In the genomic region with DNA sequence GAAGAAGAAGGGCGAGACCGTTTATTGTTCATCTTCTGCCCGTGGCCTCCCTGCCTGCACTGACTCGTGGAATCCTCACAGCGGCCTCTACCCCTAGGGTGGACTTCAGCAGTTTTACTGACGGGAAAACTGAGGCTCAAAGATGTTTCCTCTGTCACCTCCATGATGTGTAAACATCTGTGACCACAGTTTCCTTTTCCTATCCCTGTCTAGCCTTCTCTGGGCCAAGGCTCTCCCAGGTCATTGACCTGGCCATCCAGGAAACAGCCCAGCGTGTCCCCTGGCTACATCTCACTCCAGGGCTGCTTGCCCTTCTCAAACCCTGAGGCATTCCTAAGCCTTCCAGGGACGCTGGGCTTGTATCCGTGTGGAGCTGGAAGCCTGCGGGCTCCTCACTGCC, we compare ENCODE assay signal across 1 cellular context.
TF ChIP-seq lines count a peak whose summit lies in the region.

No MANE protein-coding gene starts in this region.

TF ChIP-seq in HepG2, 621 proteins besides CTCF, POLR2A, EP300 and RAD21 (continued from another document and continues in another):
- TF ChIP-seq, protein P1, sequence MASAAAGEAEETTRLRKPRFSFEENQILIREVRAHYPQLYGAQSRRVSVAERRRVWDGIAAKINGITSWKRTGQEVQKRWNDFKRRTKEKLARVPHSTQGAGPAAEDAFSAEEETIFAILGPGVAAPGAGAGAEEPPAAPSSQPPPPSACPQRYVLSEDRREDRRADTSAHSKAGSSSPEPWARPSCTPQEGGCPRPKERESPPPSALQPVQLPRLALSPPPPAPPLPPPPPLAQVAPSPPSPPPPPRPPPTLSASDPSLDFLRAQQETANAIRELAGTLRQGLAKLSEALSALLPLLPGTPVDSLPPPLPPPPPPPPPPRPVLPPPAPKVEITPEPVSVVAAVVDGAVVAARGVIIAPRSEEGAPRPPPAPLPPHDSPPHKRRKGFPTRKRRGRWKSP (CRISPR knock-in tag; IDR thresholded peaks at IDR 0.05), result no peak
- TF ChIP-seq HNRNPUL1 (IDR thresholded peaks at IDR 0.05; ENCODE audit: low read depth, low read length), result no peak
- TF ChIP-seq MED1 (CRISPR knock-in tag; IDR thresholded peaks at IDR 0.05), result peak; percentile 32; the same call in 1 of the 2 replicates
- TF ChIP-seq ZMAT3 (CRISPR knock-in tag; conservative IDR thresholded peaks at IDR 0.05), result 0 out of 2 replicates have a peak, but pooled peaks have one; percentile 20
- TF ChIP-seq ZMYM2 (CRISPR knock-in tag; IDR thresholded peaks at IDR 0.05), result no peak
- no peak for TF ChIP-seq ISL2 (CRISPR knock-in tag; IDR thresholded peaks at IDR 0.05)
- TF ChIP-seq ZFP90 (CRISPR knock-in tag; IDR thresholded peaks at IDR 0.05; ENCODE audit: borderline replicate concordance), result no peak
- TF ChIP-seq ZNF773 (CRISPR knock-in tag; IDR thresholded peaks at IDR 0.05; ENCODE audit: borderline replicate concordance), result no peak
- peak; percentile 63 for TF ChIP-seq ZNF629 (CRISPR knock-in tag; conservative IDR thresholded peaks at IDR 0.05)
- no peak for TF ChIP-seq ZNF558 (CRISPR knock-in tag; IDR thresholded peaks at IDR 0.05; ENCODE audit: borderline replicate concordance)
- TF ChIP-seq AGO1 (IDR thresholded peaks at IDR 0.05; ENCODE audit: low read depth, low read length, poor library complexity, severe bottlenecking), result no peak
- TF ChIP-seq ZNF329 (CRISPR knock-in tag; IDR thresholded peaks at IDR 0.05; ENCODE audit: low read depth), result no peak
- peak; percentile 44; the same call in 1 of the 2 replicates for TF ChIP-seq FOXK1 (CRISPR knock-in tag; IDR thresholded peaks at IDR 0.05; ENCODE audit: borderline replicate concordance, low read depth)
- 0 out of 2 replicates have a peak, but pooled peaks have one; percentile 25 for TF ChIP-seq ZBTB38 (CRISPR knock-in tag; IDR thresholded peaks at IDR 0.05)
- TF ChIP-seq BCL6 (CRISPR knock-in tag; IDR thresholded peaks at IDR 0.05), result peak; percentile 95
- peak; percentile 92 for TF ChIP-seq RXRA (CRISPR knock-in tag; IDR thresholded peaks at IDR 0.05)
- no peak for TF ChIP-seq ZFY (CRISPR knock-in tag; IDR thresholded peaks at IDR 0.05)
- peak; percentile 30 for TF ChIP-seq TBL1XR1 (IDR thresholded peaks at IDR 0.05; ENCODE audit: borderline replicate concordance, low read length, partially characterized antibody)
- TF ChIP-seq ZNF883 (CRISPR knock-in tag; IDR thresholded peaks at IDR 0.05; ENCODE audit: not compliant biosample characterization), result no peak
- no peak for TF ChIP-seq DPF2 (CRISPR knock-in tag; IDR thresholded peaks at IDR 0.05; ENCODE audit: borderline replicate concordance, low read depth)
- no peak for TF ChIP-seq ZNF570 (CRISPR knock-in tag; IDR thresholded peaks at IDR 0.05; ENCODE audit: borderline replicate concordance)
- no peak for TF ChIP-seq ZBTB3 (CRISPR knock-in tag; IDR thresholded peaks at IDR 0.05; ENCODE audit: borderline replicate concordance, low read depth)
- TF ChIP-seq ZNF343 (CRISPR knock-in tag; IDR thresholded peaks at IDR 0.05), result no peak
- TF ChIP-seq CHCHD3 (CRISPR knock-in tag; IDR thresholded peaks at IDR 0.05), result no peak
- no peak for TF ChIP-seq FOXP1 (IDR thresholded peaks at IDR 0.05)
- 0 out of 2 replicates have a peak, but pooled peaks have one; percentile 26 for TF ChIP-seq FOXP1 (CRISPR knock-in tag; IDR thresholded peaks at IDR 0.05)
- TF ChIP-seq RARA (CRISPR knock-in tag; IDR thresholded peaks at IDR 0.05), result peak; percentile 88
- 0 out of 2 replicates have a peak, but pooled peaks have one; percentile 9 for TF ChIP-seq SALL1 (CRISPR knock-in tag; IDR thresholded peaks at IDR 0.05)
- peak; percentile 48; the same call in 1 of the 2 replicates for TF ChIP-seq ETV5 (CRISPR knock-in tag; IDR thresholded peaks at IDR 0.05; ENCODE audit: borderline replicate concordance)
- TF ChIP-seq MAFF (IDR thresholded peaks at IDR 0.05; ENCODE audit: low read depth, low read length), result no peak
- TF ChIP-seq, protein P2, sequence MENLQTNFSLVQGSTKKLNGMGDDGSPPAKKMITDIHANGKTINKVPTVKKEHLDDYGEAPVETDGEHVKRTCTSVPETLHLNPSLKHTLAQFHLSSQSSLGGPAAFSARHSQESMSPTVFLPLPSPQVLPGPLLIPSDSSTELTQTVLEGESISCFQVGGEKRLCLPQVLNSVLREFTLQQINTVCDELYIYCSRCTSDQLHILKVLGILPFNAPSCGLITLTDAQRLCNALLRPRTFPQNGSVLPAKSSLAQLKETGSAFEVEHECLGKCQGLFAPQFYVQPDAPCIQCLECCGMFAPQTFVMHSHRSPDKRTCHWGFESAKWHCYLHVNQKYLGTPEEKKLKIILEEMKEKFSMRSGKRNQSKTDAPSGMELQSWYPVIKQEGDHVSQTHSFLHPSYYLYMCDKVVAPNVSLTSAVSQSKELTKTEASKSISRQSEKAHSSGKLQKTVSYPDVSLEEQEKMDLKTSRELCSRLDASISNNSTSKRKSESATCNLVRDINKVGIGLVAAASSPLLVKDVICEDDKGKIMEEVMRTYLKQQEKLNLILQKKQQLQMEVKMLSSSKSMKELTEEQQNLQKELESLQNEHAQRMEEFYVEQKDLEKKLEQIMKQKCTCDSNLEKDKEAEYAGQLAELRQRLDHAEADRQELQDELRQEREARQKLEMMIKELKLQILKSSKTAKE (CRISPR knock-in tag; IDR thresholded peaks at IDR 0.05; ENCODE audit: borderline replicate concordance), result peak; percentile 62
- TF ChIP-seq, protein P3, sequence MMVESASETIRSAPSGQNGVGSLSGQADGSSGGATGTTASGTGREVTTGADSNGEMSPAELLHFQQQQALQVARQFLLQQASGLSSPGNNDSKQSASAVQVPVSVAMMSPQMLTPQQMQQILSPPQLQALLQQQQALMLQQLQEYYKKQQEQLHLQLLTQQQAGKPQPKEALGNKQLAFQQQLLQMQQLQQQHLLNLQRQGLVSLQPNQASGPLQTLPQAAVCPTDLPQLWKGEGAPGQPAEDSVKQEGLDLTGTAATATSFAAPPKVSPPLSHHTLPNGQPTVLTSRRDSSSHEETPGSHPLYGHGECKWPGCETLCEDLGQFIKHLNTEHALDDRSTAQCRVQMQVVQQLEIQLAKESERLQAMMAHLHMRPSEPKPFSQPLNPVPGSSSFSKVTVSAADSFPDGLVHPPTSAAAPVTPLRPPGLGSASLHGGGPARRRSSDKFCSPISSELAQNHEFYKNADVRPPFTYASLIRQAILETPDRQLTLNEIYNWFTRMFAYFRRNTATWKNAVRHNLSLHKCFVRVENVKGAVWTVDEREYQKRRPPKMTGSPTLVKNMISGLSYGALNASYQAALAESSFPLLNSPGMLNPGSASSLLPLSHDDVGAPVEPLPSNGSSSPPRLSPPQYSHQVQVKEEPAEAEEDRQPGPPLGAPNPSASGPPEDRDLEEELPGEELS (CRISPR knock-in tag; IDR thresholded peaks at IDR 0.05), result peak; percentile 48; the same call in 1 of the 2 replicates
- no peak for TF ChIP-seq KAT8 (CRISPR knock-in tag; IDR thresholded peaks at IDR 0.05)
- no peak for TF ChIP-seq ZNF225 (CRISPR knock-in tag; IDR thresholded peaks at IDR 0.05)
- TF ChIP-seq ZNF432 (CRISPR knock-in tag; IDR thresholded peaks at IDR 0.05; ENCODE audit: borderline replicate concordance), result no peak
- peak; percentile 26; the same call in 1 of the 2 replicates for TF ChIP-seq HMG20A (CRISPR knock-in tag; IDR thresholded peaks at IDR 0.05; ENCODE audit: borderline replicate concordance)
- no peak for TF ChIP-seq ZNF567 (CRISPR knock-in tag; IDR thresholded peaks at IDR 0.05; ENCODE audit: borderline replicate concordance)
- no peak for TF ChIP-seq GATA4 (IDR thresholded peaks at IDR 0.05; ENCODE audit: borderline replicate concordance, low read depth)
- TF ChIP-seq RORA (CRISPR knock-in tag; IDR thresholded peaks at IDR 0.05), result no peak
- TF ChIP-seq THYN1 (CRISPR knock-in tag; IDR thresholded peaks at IDR 0.05; ENCODE audit: borderline replicate concordance, low read depth), result no peak
- TF ChIP-seq, protein P4, sequence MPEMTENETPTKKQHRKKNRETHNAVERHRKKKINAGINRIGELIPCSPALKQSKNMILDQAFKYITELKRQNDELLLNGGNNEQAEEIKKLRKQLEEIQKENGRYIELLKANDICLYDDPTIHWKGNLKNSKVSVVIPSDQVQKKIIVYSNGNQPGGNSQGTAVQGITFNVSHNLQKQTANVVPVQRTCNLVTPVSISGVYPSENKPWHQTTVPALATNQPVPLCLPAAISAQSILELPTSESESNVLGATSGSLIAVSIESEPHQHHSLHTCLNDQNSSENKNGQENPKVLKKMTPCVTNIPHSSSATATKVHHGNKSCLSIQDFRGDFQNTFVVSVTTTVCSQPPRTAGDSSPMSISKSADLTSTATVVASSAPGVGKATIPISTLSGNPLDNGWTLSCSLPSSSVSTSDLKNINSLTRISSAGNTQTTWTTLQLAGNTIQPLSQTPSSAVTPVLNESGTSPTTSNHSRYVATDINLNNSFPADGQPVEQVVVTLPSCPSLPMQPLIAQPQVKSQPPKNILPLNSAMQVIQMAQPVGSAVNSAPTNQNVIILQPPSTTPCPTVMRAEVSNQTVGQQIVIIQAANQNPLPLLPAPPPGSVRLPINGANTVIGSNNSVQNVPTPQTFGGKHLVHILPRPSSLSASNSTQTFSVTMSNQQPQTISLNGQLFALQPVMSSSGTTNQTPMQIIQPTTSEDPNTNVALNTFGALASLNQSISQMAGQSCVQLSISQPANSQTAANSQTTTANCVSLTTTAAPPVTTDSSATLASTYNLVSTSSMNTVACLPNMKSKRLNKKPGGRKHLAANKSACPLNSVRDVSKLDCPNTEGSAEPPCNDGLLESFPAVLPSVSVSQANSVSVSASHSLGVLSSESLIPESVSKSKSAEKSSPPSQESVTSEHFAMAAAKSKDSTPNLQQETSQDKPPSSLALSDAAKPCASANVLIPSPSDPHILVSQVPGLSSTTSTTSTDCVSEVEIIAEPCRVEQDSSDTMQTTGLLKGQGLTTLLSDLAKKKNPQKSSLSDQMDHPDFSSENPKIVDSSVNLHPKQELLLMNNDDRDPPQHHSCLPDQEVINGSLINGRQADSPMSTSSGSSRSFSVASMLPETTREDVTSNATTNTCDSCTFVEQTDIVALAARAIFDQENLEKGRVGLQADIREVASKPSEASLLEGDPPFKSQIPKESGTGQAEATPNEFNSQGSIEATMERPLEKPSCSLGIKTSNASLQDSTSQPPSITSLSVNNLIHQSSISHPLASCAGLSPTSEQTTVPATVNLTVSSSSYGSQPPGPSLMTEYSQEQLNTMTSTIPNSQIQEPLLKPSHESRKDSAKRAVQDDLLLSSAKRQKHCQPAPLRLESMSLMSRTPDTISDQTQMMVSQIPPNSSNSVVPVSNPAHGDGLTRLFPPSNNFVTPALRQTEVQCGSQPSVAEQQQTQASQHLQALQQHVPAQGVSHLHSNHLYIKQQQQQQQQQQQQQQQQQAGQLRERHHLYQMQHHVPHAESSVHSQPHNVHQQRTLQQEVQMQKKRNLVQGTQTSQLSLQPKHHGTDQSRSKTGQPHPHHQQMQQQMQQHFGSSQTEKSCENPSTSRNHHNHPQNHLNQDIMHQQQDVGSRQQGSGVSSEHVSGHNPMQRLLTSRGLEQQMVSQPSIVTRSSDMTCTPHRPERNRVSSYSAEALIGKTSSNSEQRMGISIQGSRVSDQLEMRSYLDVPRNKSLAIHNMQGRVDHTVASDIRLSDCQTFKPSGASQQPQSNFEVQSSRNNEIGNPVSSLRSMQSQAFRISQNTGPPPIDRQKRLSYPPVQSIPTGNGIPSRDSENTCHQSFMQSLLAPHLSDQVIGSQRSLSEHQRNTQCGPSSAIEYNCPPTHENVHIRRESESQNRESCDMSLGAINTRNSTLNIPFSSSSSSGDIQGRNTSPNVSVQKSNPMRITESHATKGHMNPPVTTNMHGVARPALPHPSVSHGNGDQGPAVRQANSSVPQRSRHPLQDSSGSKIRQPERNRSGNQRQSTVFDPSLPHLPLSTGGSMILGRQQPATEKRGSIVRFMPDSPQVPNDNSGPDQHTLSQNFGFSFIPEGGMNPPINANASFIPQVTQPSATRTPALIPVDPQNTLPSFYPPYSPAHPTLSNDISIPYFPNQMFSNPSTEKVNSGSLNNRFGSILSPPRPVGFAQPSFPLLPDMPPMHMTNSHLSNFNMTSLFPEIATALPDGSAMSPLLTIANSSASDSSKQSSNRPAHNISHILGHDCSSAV (CRISPR knock-in tag; IDR thresholded peaks at IDR 0.05; ENCODE audit: borderline replicate concordance), result no peak
- TF ChIP-seq, protein P5, sequence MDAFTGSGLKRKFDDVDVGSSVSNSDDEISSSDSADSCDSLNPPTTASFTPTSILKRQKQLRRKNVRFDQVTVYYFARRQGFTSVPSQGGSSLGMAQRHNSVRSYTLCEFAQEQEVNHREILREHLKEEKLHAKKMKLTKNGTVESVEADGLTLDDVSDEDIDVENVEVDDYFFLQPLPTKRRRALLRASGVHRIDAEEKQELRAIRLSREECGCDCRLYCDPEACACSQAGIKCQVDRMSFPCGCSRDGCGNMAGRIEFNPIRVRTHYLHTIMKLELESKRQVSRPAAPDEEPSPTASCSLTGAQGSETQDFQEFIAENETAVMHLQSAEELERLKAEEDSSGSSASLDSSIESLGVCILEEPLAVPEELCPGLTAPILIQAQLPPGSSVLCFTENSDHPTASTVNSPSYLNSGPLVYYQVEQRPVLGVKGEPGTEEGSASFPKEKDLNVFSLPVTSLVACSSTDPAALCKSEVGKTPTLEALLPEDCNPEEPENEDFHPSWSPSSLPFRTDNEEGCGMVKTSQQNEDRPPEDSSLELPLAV (CRISPR knock-in tag; conservative IDR thresholded peaks at IDR 0.05; ENCODE audit: low read depth), result no peak
- TF ChIP-seq, protein P6, sequence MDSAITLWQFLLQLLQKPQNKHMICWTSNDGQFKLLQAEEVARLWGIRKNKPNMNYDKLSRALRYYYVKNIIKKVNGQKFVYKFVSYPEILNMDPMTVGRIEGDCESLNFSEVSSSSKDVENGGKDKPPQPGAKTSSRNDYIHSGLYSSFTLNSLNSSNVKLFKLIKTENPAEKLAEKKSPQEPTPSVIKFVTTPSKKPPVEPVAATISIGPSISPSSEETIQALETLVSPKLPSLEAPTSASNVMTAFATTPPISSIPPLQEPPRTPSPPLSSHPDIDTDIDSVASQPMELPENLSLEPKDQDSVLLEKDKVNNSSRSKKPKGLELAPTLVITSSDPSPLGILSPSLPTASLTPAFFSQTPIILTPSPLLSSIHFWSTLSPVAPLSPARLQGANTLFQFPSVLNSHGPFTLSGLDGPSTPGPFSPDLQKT (CRISPR knock-in tag; IDR thresholded peaks at IDR 0.05; ENCODE audit: borderline replicate concordance), result no peak
- TF ChIP-seq MIER3 (CRISPR knock-in tag; IDR thresholded peaks at IDR 0.05; ENCODE audit: borderline replicate concordance), result no peak
- peak; percentile 16; the same call in 1 of the 2 replicates for TF ChIP-seq SOX5 (CRISPR knock-in tag; IDR thresholded peaks at IDR 0.05; ENCODE audit: borderline replicate concordance)
- TF ChIP-seq FOXA3 (CRISPR knock-in tag; IDR thresholded peaks at IDR 0.05), result peak; percentile 63
- TF ChIP-seq SAP130 (CRISPR knock-in tag; IDR thresholded peaks at IDR 0.05; ENCODE audit: low read depth), result peak; percentile 43; the same call in 1 of the 2 replicates
- TF ChIP-seq ZNF24 (IDR thresholded peaks at IDR 0.05), result no peak
- peak; percentile 41; the same call in 1 of the 2 replicates for TF ChIP-seq ELF3 (CRISPR knock-in tag; IDR thresholded peaks at IDR 0.05)
- no peak for TF ChIP-seq HNF4A (CRISPR knock-in tag; IDR thresholded peaks at IDR 0.05)
- no peak for TF ChIP-seq RBM22 (optimal IDR thresholded peaks at IDR 0.05; ENCODE audit: low read length)
- no peak for TF ChIP-seq SOX13 (IDR thresholded peaks at IDR 0.05)
- no peak for TF ChIP-seq SOX13 (CRISPR knock-in tag; conservative IDR thresholded peaks at IDR 0.05 in 1 of 2, IDR thresholded peaks at IDR 0.05 in 1 of 2)
- TF ChIP-seq NFKB2 (CRISPR knock-in tag; IDR thresholded peaks at IDR 0.05; ENCODE audit: borderline replicate concordance), result no peak
- peak; percentile 36; the same call in 1 of the 2 replicates for TF ChIP-seq GATAD2A (CRISPR knock-in tag; IDR thresholded peaks at IDR 0.05)
- no peak for TF ChIP-seq ZSCAN29 (CRISPR knock-in tag; conservative IDR thresholded peaks at IDR 0.05)
- peak; percentile 71 for TF ChIP-seq SKI (IDR thresholded peaks at IDR 0.05; ENCODE audit: partially characterized antibody)
- no peak for TF ChIP-seq ZNF205 (CRISPR knock-in tag; IDR thresholded peaks at IDR 0.05)
